Comparison of ENCODE assay signal across 34 cellular contexts in genomic region chr18:9884532-9885140, GRCh38. TPM values are rescaled to one million over a fixed set of nuclear protein-coding genes. Genes with fewer than 3 reads are reported as not detected.
"Had no signal": no experiment of that assay in that cellular context is flagged by ENCODE, and none has a peak within 500 bp of the region (broad histone marks: within the 10 kb centered on the region; RNA-seq: fewer than 3 reads in every experiment).

No MANE protein-coding gene starts in this region.

- H3K27me3 ChIP-seq: Peyer's patch, SJCRH30 had no signal

- H3K4me1 ChIP-seq: Peyer's patch, SJCRH30 had no signal

- ATAC-seq: activated CD4-positive, alpha-beta T cell treated with anti-CD3 and anti-CD28 coated beads for 36 hours; activated CD4-positive, CD25-positive, alpha-beta regulatory T cell treated with anti-CD3 and anti-CD28 coated beads, Interleukin-2, amount 50 U/mL, for 24 hours; activated T-cell treated with anti-CD3 and anti-CD28 coated beads, Interleukin-2, amount 50 U/mL, for 4 hours; PC-3; Right ventricle myocardium inferior; WTC11 had no signal

- H3K4me1 Mint-ChIP-seq: activated CD4-positive, alpha-beta T cell treated with anti-CD3 and anti-CD28 coated beads for 36 hours; activated naive CD4-positive, alpha-beta T cell treated with anti-CD3 and anti-CD28 coated beads, Interleukin-2, amount 10 ng/mL, durations not matched to agents 7 days and 5 days; activated naive CD8-positive, alpha-beta T cell treated with anti-CD3 and anti-CD28 coated beads, Interleukin-2, amount 50 U/mL, for 24 hours; brain; WTC11 had no signal

- H3K4me3 ChIP-seq: Peyer's patch, SJCRH30, SK-N-MC had no signal

- H3K4me3 Mint-ChIP-seq: activated CD4-positive, alpha-beta memory T cell treated with anti-CD3 and anti-CD28 coated beads for 36 hours; activated CD4-positive, alpha-beta T cell treated with anti-CD3 and anti-CD28 coated beads for 36 hours; activated naive CD4-positive, alpha-beta T cell treated with anti-CD3 and anti-CD28 coated beads, Interleukin-2, amount 10 ng/mL, durations not matched to agents 7 days and 5 days; activated naive CD8-positive, alpha-beta T cell; activated naive CD8-positive, alpha-beta T cell treated with anti-CD3 and anti-CD28 coated beads, Interleukin-2, amount 50 U/mL, for 24 hours; activated T-cell treated with anti-CD3 and anti-CD28 coated beads, Interleukin-2, amount 50 U/mL, for 4 hours; activated T-helper 1 cell treated with anti-CD3 and anti-CD28 coated beads, Interleukin-12 subunit alpha, Interleukin-12 subunit beta, Interleukin-2, Interleukin-4 antibody, amounts not matched to agents 30 ng/mL and 10 ng/mL and 1 ng/mL, durations not matched to agents 14 hours and 24 hours and 36 hours; brain; WTC11 had no signal

- H3K27ac Mint-ChIP-seq: activated CD4-positive, alpha-beta memory T cell treated with anti-CD3 and anti-CD28 coated beads for 36 hours; activated CD4-positive, alpha-beta T cell treated with anti-CD3 and anti-CD28 coated beads for 36 hours; activated naive CD4-positive, alpha-beta T cell treated with anti-CD3 and anti-CD28 coated beads, Interleukin-2, amount 10 ng/mL, durations not matched to agents 7 days and 5 days; activated naive CD8-positive, alpha-beta T cell; activated naive CD8-positive, alpha-beta T cell treated with anti-CD3 and anti-CD28 coated beads, Interleukin-2, amount 50 U/mL, for 24 hours; brain; WTC11 had no signal

- H3K27me3 Mint-ChIP-seq: activated CD4-positive, alpha-beta memory T cell treated with anti-CD3 and anti-CD28 coated beads for 36 hours; activated CD4-positive, alpha-beta T cell treated with anti-CD3 and anti-CD28 coated beads for 36 hours; activated naive CD8-positive, alpha-beta T cell; activated naive CD8-positive, alpha-beta T cell treated with anti-CD3 and anti-CD28 coated beads, Interleukin-2, amount 50 U/mL, for 24 hours had no signal

- H3K36me3 ChIP-seq: Peyer's patch, SJCRH30 had no signal

- DNase-seq: activated CD4-positive, alpha-beta memory T cell treated with anti-CD3 and anti-CD28 coated beads for 36 hours; activated CD4-positive, alpha-beta T cell treated with anti-CD3 and anti-CD28 coated beads for 36 hours; activated CD4-positive, alpha-beta T cell treated with anti-CD3 and anti-CD28 coated beads, Interleukin-2, amount 50 U/mL, for 1 hour; activated CD8-positive, alpha-beta memory T cell treated with anti-CD3 and anti-CD28 coated beads, Interleukin-2, amount 50 U/mL, for 4 hours; activated effector memory CD4-positive, alpha-beta T cell treated with Interleukin-2 at 50 U/mL for 16 hours; activated naive CD4-positive, alpha-beta T cell treated with anti-CD3 and anti-CD28 coated beads, Interleukin-2, amount 10 ng/mL, durations not matched to agents 7 days and 5 days; activated naive CD8-positive, alpha-beta T cell treated with anti-CD3 and anti-CD28 coated beads, Interleukin-2, amount 50 U/mL, for 24 hours; activated T-cell treated with anti-CD3 and anti-CD28 coated beads for 4 hours; activated T-cell treated with anti-CD3 and anti-CD28 coated beads, Interleukin-2, amount 50 U/mL, for 4 hours; anterior cingulate cortex; cerebellar nuclear complex; NCI-H1092 treated with DMSO at 0.1 percent for 48 hours; NCI-H1417; NCI-H187 treated with DMSO at 0.1 percent for 48 hours; NCI-H2081; NCI-H2171 treated with DMSO at 0.1 percent for 48 hours; NCI-H2227 treated with DMSO at 0.1 percent for 48 hours; NCI-H446; NCI-H510A treated with DMSO at 0.1 percent for 48 hours; NCI-H526 treated with DMSO at 0.1 percent for 48 hours; NCI-H82; PC-3; Peyer's patch; SJCRH30 had no signal

- H3K9me3 Mint-ChIP-seq: activated CD4-positive, alpha-beta memory T cell treated with anti-CD3 and anti-CD28 coated beads for 36 hours; activated naive CD4-positive, alpha-beta T cell treated with anti-CD3 and anti-CD28 coated beads, Interleukin-2, amount 10 ng/mL, durations not matched to agents 7 days and 5 days; activated naive CD8-positive, alpha-beta T cell treated with anti-CD3 and anti-CD28 coated beads, Interleukin-2, amount 50 U/mL, for 24 hours; activated T-cell treated with anti-CD3 and anti-CD28 coated beads, Interleukin-2, amount 50 U/mL, for 4 hours; activated T-helper 1 cell treated with anti-CD3 and anti-CD28 coated beads, Interleukin-12 subunit alpha, Interleukin-12 subunit beta, Interleukin-2, Interleukin-4 antibody, amounts not matched to agents 30 ng/mL and 10 ng/mL and 1 ng/mL, durations not matched to agents 14 hours and 24 hours and 36 hours had no signal

- H3K9me3 ChIP-seq: Peyer's patch, SJCRH30 had no signal

- H3K36me3 Mint-ChIP-seq: activated CD4-positive, alpha-beta memory T cell treated with anti-CD3 and anti-CD28 coated beads for 36 hours; activated naive CD4-positive, alpha-beta T cell treated with anti-CD3 and anti-CD28 coated beads, Interleukin-2, amount 10 ng/mL, durations not matched to agents 7 days and 5 days; activated naive CD8-positive, alpha-beta T cell; brain; WTC11 had no signal

- H3K27ac ChIP-seq: Peyer's patch, RWPE1, SJCRH30, SK-N-MC had no signal

RNA-seq across cellular contexts. Expression of gene TXNDC2, which starts 1.1 kb away (rescaled TPM):
- total RNA-seq: activated CD4-positive, alpha-beta memory T cell treated with anti-CD3 and anti-CD28 coated beads for 36 hours; activated CD4-positive, alpha-beta T cell treated with anti-CD3 and anti-CD28 coated beads for 36 hours; activated T-cell treated with anti-CD3 and anti-CD28 coated beads, Interleukin-2, amount 50 U/mL, for 4 hours; Peyer's patch; Right ventricle myocardium inferior; T-helper 1 cell treated with Interleukin-12 subunit alpha and Interleukin-12 subunit beta and Interleukin-4 antibody, amounts not matched to agents 30 ng/mL and 1 ng/mL, for 36 hours; T-helper 2 cell treated with Interferon-gamma antibody and Interleukin-4, amounts not matched to agents 100 ng/mL and 5 ng/mL, for 36 hours had no signal
